In genomic region chr15:60592386-60593339, GRCh38 we compare ENCODE assay signal across 7 cellular contexts.
DNase-seq lines count a peak whose midpoint lies in the region; ATAC-seq and TF ChIP-seq lines count a peak whose summit lies in the region.

No MANE protein-coding gene starts in this region.

- H3K36me3 Mint-ChIP-seq in central memory CD8-positive, alpha-beta T cell (ENCODE audit: insufficient read depth): peaks cover 16% of the 10 kb centered on the region

- peaks cover 34% of the 10 kb centered on the region for H3K4me1 Mint-ChIP-seq in central memory CD8-positive, alpha-beta T cell

- H3K9me3 Mint-ChIP-seq in central memory CD8-positive, alpha-beta T cell: no peaks in the 10 kb centered on the region

- ATAC-seq in GM18505 (IDR thresholded peaks at IDR 0.05; ENCODE audit: unreplicated experiment) (peak; percentile 79), HG02943 (IDR thresholded peaks at IDR 0.05; ENCODE audit: low read depth, unreplicated experiment) (peak; percentile 84)
- ATAC-seq in central memory CD8-positive, alpha-beta T cell (replicated peaks; ENCODE audit: extremely low read depth, poor library complexity, severe bottlenecking): peak; percentile 87

- peak overlapping the region; percentile 82 for H3K4me3 Mint-ChIP-seq in central memory CD8-positive, alpha-beta T cell

- H3K27ac Mint-ChIP-seq in central memory CD8-positive, alpha-beta T cell (ENCODE audit: low read depth): peak overlapping the region; percentile 90

- TF ChIP-seq POLR2A in GM18505 (IDR thresholded peaks at IDR 0.05; ENCODE audit: borderline replicate concordance, extremely low read depth, insufficient read depth, insufficient read length): no peak

- DNase-seq in NCI-H2107 (lab: John Stamatoyannopoulos, UW) (peak; percentile 56), kidney tubule cell (ENCODE audit: low spot score) (peak; percentile 90)
- peak; percentile 65 for DNase-seq in activated CD4-positive, CD25-positive, alpha-beta regulatory T cell treated with anti-CD3 and anti-CD28 coated beads, Interleukin-2, amount 50 U/mL, for 16 hours (ENCODE audit: low read depth, low spot score)
- DNase-seq in central memory CD8-positive, alpha-beta T cell (ENCODE audit: low spot score in 2 of 2): peak; percentile 70 to 79
- peak; percentile 49 to 76 (median 66) for DNase-seq in stimulated activated CD4-positive, alpha-beta T cell treated with anti-CD3 and anti-CD28 coated beads, Interleukin-1b, Interleukin-23, amount 100 ng/mL, for 24 hours (ENCODE audit: low read depth in 4 of 4, low spot score in 1 of 4)

- H3K27me3 Mint-ChIP-seq in central memory CD8-positive, alpha-beta T cell: no peaks in the 10 kb centered on the region

Comparison
In these comparisons a context has a peak if more than half of its experiments do, and no peak if none do; other contexts are left out.
1. Peak in every context shown above with its lines: DNase-seq and ATAC-seq.